In the genomic region with DNA sequence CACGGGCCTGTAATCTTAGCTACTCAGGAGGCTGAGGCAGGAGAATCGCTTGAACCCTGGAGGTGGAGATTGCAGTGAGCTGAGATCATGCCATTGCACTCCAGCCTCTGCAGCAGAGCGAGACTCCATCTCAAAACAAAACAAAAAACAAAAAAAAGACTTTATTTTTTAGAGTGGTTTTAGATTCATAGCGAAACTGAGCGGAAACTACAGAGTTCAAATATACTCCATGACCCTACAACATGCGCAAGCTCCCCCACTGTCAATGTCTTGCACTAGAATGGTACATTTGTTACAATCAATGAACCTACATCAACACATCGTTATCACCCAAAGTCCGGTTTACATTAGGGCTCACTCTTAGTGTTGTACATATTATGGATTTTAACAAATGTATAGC, we compare ENCODE assay signal across 2 cellular contexts.
TF ChIP-seq lines count a peak whose summit lies in the region.

No MANE protein-coding gene starts in this region.

TF ChIP-seq in GM12878, 131 proteins besides CTCF, POLR2A, EP300 and RAD21 (continued from another document):
- TF ChIP-seq, protein P1, sequence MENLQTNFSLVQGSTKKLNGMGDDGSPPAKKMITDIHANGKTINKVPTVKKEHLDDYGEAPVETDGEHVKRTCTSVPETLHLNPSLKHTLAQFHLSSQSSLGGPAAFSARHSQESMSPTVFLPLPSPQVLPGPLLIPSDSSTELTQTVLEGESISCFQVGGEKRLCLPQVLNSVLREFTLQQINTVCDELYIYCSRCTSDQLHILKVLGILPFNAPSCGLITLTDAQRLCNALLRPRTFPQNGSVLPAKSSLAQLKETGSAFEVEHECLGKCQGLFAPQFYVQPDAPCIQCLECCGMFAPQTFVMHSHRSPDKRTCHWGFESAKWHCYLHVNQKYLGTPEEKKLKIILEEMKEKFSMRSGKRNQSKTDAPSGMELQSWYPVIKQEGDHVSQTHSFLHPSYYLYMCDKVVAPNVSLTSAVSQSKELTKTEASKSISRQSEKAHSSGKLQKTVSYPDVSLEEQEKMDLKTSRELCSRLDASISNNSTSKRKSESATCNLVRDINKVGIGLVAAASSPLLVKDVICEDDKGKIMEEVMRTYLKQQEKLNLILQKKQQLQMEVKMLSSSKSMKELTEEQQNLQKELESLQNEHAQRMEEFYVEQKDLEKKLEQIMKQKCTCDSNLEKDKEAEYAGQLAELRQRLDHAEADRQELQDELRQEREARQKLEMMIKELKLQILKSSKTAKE (IDR thresholded peaks at IDR 0.05; ENCODE audit: low read depth, poor library complexity, severe bottlenecking) = peak; percentile 52
- TF ChIP-seq FOXM1 (IDR thresholded peaks at IDR 0.05; ENCODE audit: low read depth, low read length) = peak; percentile 54; the same call in 1 of the 2 replicates
- TF ChIP-seq RUNX3 (IDR thresholded peaks at IDR 0.05; ENCODE audit: low read length) = peak; percentile 76
- 0 out of 2 replicates have a peak, but pooled peaks have one; percentile 17 for TF ChIP-seq YY1 (IDR thresholded peaks at IDR 0.05; ENCODE audit: low read depth, low read length)
- TF ChIP-seq WRNIP1 (IDR thresholded peaks at IDR 0.05; ENCODE audit: borderline replicate concordance, low read depth, low read length) = no peak
- TF ChIP-seq IRF4 (IDR thresholded peaks at IDR 0.05; ENCODE audit: low read depth, low read length) = 0 out of 2 replicates have a peak, but pooled peaks have one; percentile 50
- TF ChIP-seq TCF7 (IDR thresholded peaks at IDR 0.05; ENCODE audit: borderline replicate concordance) = no peak
- TF ChIP-seq TARDBP (IDR thresholded peaks at IDR 0.05; ENCODE audit: borderline replicate concordance) = no peak
- peak; percentile 53; the same call in 1 of the 2 replicates for TF ChIP-seq MEF2A (IDR thresholded peaks at IDR 0.05; ENCODE audit: insufficient read depth, low read depth, low read length)
- no peak for TF ChIP-seq ZSCAN29 (IDR thresholded peaks at IDR 0.05)
- TF ChIP-seq, protein P2, sequence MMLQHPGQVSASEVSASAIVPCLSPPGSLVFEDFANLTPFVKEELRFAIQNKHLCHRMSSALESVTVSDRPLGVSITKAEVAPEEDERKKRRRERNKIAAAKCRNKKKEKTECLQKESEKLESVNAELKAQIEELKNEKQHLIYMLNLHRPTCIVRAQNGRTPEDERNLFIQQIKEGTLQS (IDR thresholded peaks at IDR 0.05; ENCODE audit: borderline replicate concordance, extremely low read depth, low read depth, low read length) = no peak
- peak; percentile 81 for TF ChIP-seq NR2F1 (conservative IDR thresholded peaks at IDR 0.05)
- TF ChIP-seq, protein P3, sequence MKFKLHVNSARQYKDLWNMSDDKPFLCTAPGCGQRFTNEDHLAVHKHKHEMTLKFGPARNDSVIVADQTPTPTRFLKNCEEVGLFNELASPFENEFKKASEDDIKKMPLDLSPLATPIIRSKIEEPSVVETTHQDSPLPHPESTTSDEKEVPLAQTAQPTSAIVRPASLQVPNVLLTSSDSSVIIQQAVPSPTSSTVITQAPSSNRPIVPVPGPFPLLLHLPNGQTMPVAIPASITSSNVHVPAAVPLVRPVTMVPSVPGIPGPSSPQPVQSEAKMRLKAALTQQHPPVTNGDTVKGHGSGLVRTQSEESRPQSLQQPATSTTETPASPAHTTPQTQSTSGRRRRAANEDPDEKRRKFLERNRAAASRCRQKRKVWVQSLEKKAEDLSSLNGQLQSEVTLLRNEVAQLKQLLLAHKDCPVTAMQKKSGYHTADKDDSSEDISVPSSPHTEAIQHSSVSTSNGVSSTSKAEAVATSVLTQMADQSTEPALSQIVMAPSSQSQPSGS (IDR thresholded peaks at IDR 0.05; ENCODE audit: low read length) = peak; percentile 68
- TF ChIP-seq NFIC (IDR thresholded peaks at IDR 0.05; ENCODE audit: low read depth, low read length) = peak; percentile 74
- 0 out of 2 replicates have a peak, but pooled peaks have one; percentile 20 for TF ChIP-seq IKZF1 (conservative IDR thresholded peaks at IDR 0.05)
- TF ChIP-seq CHD2 (IDR thresholded peaks at IDR 0.05; ENCODE audit: borderline replicate concordance, low read depth, low read length) = no peak
- TF ChIP-seq NR2C1 (IDR thresholded peaks at IDR 0.05) = 0 out of 2 replicates have a peak, but pooled peaks have one; percentile 20
- peak; percentile 92 for TF ChIP-seq JUNB (IDR thresholded peaks at IDR 0.05)
- peak in 1 of 2 experiments; percentile 37; a peak in 1 of 4 replicates for TF ChIP-seq ETV6 (conservative IDR thresholded peaks at IDR 0.05 in 1 of 2, IDR thresholded peaks at IDR 0.05 in 1 of 2; ENCODE audit: borderline replicate concordance in 1 of 2, low read depth in 1 of 2)
- TF ChIP-seq, protein P4, sequence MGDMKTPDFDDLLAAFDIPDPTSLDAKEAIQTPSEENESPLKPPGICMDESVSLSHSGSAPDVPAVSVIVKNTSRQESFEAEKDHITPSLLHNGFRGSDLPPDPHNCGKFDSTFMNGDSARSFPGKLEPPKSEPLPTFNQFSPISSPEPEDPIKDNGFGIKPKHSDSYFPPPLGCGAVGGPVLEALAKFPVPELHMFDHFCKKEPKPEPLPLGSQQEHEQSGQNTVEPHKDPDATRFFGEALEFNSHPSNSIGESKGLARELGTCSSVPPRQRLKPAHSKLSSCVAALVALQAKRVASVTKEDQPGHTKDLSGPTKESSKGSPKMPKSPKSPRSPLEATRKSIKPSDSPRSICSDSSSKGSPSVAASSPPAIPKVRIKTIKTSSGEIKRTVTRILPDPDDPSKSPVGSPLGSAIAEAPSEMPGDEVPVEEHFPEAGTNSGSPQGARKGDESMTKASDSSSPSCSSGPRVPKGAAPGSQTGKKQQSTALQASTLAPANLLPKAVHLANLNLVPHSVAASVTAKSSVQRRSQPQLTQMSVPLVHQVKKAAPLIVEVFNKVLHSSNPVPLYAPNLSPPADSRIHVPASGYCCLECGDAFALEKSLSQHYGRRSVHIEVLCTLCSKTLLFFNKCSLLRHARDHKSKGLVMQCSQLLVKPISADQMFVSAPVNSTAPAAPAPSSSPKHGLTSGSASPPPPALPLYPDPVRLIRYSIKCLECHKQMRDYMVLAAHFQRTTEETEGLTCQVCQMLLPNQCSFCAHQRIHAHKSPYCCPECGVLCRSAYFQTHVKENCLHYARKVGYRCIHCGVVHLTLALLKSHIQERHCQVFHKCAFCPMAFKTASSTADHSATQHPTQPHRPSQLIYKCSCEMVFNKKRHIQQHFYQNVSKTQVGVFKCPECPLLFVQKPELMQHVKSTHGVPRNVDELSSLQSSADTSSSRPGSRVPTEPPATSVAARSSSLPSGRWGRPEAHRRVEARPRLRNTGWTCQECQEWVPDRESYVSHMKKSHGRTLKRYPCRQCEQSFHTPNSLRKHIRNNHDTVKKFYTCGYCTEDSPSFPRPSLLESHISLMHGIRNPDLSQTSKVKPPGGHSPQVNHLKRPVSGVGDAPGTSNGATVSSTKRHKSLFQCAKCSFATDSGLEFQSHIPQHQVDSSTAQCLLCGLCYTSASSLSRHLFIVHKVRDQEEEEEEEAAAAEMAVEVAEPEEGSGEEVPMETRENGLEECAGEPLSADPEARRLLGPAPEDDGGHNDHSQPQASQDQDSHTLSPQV (IDR thresholded peaks at IDR 0.05) = no peak
- peak; percentile 22; the same call in 1 of the 2 replicates for TF ChIP-seq NRF1 (conservative IDR thresholded peaks at IDR 0.05; ENCODE audit: low read depth, low read length)
- TF ChIP-seq SMC3 (IDR thresholded peaks at IDR 0.05; ENCODE audit: borderline replicate concordance, low read length) = no peak
- TF ChIP-seq KDM1A (IDR thresholded peaks at IDR 0.05; ENCODE audit: borderline replicate concordance) = no peak
TF ChIP-seq in GM12878: peak in this region for 15.

TF ChIP-seq in HEK293T, 16 proteins besides CTCF, POLR2A, EP300 and RAD21 (continued from another document):
- no peak for TF ChIP-seq CTBP1 (IDR thresholded peaks at IDR 0.05; ENCODE audit: borderline replicate concordance)
- TF ChIP-seq BHLHE40 (IDR thresholded peaks at IDR 0.05; ENCODE audit: borderline replicate concordance) = no peak
- no peak for TF ChIP-seq SUZ12 (IDR thresholded peaks at IDR 0.05)
- no peak for TF ChIP-seq LEF1 (IDR thresholded peaks at IDR 0.05; ENCODE audit: borderline replicate concordance)
- TF ChIP-seq, protein P5, sequence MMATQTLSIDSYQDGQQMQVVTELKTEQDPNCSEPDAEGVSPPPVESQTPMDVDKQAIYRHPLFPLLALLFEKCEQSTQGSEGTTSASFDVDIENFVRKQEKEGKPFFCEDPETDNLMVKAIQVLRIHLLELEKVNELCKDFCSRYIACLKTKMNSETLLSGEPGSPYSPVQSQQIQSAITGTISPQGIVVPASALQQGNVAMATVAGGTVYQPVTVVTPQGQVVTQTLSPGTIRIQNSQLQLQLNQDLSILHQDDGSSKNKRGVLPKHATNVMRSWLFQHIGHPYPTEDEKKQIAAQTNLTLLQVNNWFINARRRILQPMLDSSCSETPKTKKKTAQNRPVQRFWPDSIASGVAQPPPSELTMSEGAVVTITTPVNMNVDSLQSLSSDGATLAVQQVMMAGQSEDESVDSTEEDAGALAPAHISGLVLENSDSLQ (IDR thresholded peaks at IDR 0.05) = no peak
